ENCODE assay signal across 13 cellular contexts in genomic region chr2:61460168-61460567, GRCh38. TPM values are rescaled to one million over a fixed set of nuclear protein-coding genes. Genes with fewer than 3 reads are reported as not detected.
DNase-seq lines count a peak whose midpoint lies in the region; ATAC-seq and TF ChIP-seq lines count a peak whose summit lies in the region.
"Had no signal": no experiment of that assay in that cellular context is flagged by ENCODE, and none has a peak within 500 bp of the region (broad histone marks: within the 10 kb centered on the region; RNA-seq: fewer than 3 reads in every experiment).

No MANE protein-coding gene starts in this region.

- POLR2A ChIA-PET in HCT116 (lab: Charles Lee) = interaction anchor here (1.6 kb wide), 1 partner anchor 10 kb away, joined by 6 read pairs; no protein-coding TSS in a partner anchor

- DNase-seq in HCT116 (ENCODE audit: low read depth, low spot score) (no peak), adipocyte (ENCODE audit: low read depth) (peak; percentile 80), foreskin melanocyte (peak; percentile 95), occipital lobe (lab: John Stamatoyannopoulos, UW) (no peak), NCI-H446 treated with DMSO at 0.1 percent for 48 hours (lab: John Stamatoyannopoulos, UW) (no peak), DMS114 treated with DMSO at 0.1 percent for 48 hours (lab: John Stamatoyannopoulos, UW; ENCODE audit: unreplicated experiment) (no peak)
- DNase-seq: activated CD4-positive, alpha-beta T cell treated with anti-CD3 and anti-CD28 coated beads for 48 hours; aorta; naive thymus-derived CD4-positive, alpha-beta T cell; NCI-H1092 treated with DMSO at 0.1 percent for 48 hours; stimulated activated CD4-positive, alpha-beta T cell treated with anti-CD3 and anti-CD28 coated beads, Interleukin-1b, Interleukin-23, amount 100 ng/mL, for 48 hours had no signal

- peak overlapping the region; percentile 73 for H3K27ac ChIP-seq in ACC112 (ENCODE audit: low read depth, low read length)
- H3K27ac ChIP-seq in HCT116 (ENCODE audit: low read depth, low read length) = no peak overlapping the region

- H3K9me3 ChIP-seq in HCT116 (ENCODE audit: control insufficient read depth in 1 of 2, insufficient read depth in 1 of 2, low read depth in 1 of 2, low read length in 2 of 2) (no peaks in the 10 kb centered on the region), adipocyte (ENCODE audit: control insufficient read depth, low read length) (no peaks in the 10 kb centered on the region)

- H3K4me3 ChIP-seq in ACC112 (ENCODE audit: low read depth, low read length) (peak overlapping the region; percentile 2; the same call in 1 of the 2 replicates), HCT116 (replicated peaks in 1 of 2; ENCODE audit: low read depth in 1 of 2, low read length in 2 of 2) (no peak overlapping the region), adipocyte (ENCODE audit: low read length) (no peak overlapping the region)

- H3K36me3 ChIP-seq in ACC112 (ENCODE audit: insufficient read depth, low read length) (0 out of 2 replicates have a peak, but pooled peaks cover 8% of the 10 kb centered on the region), HCT116 (ENCODE audit: control insufficient read depth in 1 of 2, insufficient read depth in 2 of 2, low read length in 2 of 2) (no peaks in the 10 kb centered on the region), adipocyte (ENCODE audit: control insufficient read depth, insufficient read depth, low read length, severe bottlenecking) (no peaks in the 10 kb centered on the region)

- H3K9ac ChIP-seq in HCT116 (ENCODE audit: low read length) (no peak overlapping the region), adipocyte (ENCODE audit: low read length) (no peak overlapping the region)

- H3K9me2 ChIP-seq in HCT116 (ENCODE audit: insufficient read depth) = no peaks in the 10 kb centered on the region

- TF ChIP-seq CTCF in HCT116 (IDR thresholded peaks at IDR 0.05 in 2 of 3, conservative IDR thresholded peaks at IDR 0.05 in 1 of 3; ENCODE audit: borderline replicate concordance in 1 of 3, insufficient read depth in 1 of 3, low read depth in 2 of 3, low read length in 2 of 3) = no peak

- RAD21 ChIA-PET in HCT116 (lab: Charles Lee; ENCODE audit: low non-redundant PET in 1 of 2, low total read pairs in 2 of 2, uncharacterized antibody in 2 of 2, unreplicated experiment in 2 of 2) = no interaction called here

- peaks cover 97% of the 10 kb centered on the region for H3K79me2 ChIP-seq in ACC112 (ENCODE audit: control insufficient read depth, insufficient read depth, low read length, unreplicated experiment)
- H3K79me2 ChIP-seq in HCT116 (ENCODE audit: insufficient read depth, low read length) = peaks cover 100% of the 10 kb centered on the region

- no TSS peak for BruUV-seq in HCT116 (replicated peaks; lab: Mats Ljungman, UMichigan)

- intact Hi-C loops in HCT116 (cut with micrococcal nuclease) = no loop called here

- no peak overlapping the region for H2AFZ ChIP-seq in ACC112 (ENCODE audit: low read length, unreplicated experiment)
- H2AFZ ChIP-seq in HCT116 (ENCODE audit: low read depth, low read length, poor library complexity, severe bottlenecking) = no peak overlapping the region

- H3K4me1 ChIP-seq in ACC112 (ENCODE audit: control insufficient read depth, insufficient read depth, low read length, unreplicated experiment) (peaks cover 17% of the 10 kb centered on the region), HCT116 (ENCODE audit: control insufficient read depth in 1 of 2, insufficient read depth in 2 of 2, low read length in 2 of 2) (peaks cover 18 to 29% of the 10 kb centered on the region in 2 experiments), adipocyte (ENCODE audit: control insufficient read depth, insufficient read depth, low read length) (peaks cover 36% of the 10 kb centered on the region)

- ATAC-seq in HCT116 (peak; percentile 60; the same call in 1 of the 2 replicates), HG02885 (IDR thresholded peaks at IDR 0.05; ENCODE audit: poor library complexity, unreplicated experiment) (no peak)
- ATAC-seq: naive thymus-derived CD4-positive, alpha-beta T cell had no signal

- no peaks in the 10 kb centered on the region; the same call in 1 of the 2 replicates for H4K20me1 ChIP-seq in HCT116 (ENCODE audit: insufficient read depth)

- peak overlapping the region; percentile 15; the same call in 1 of the 2 replicates for H3K4me2 ChIP-seq in HCT116 (ENCODE audit: low read length)

- no peak for TF ChIP-seq RAD21 in HCT116 (IDR thresholded peaks at IDR 0.05; ENCODE audit: low read depth)

- H3K27me3 ChIP-seq in ACC112 (ENCODE audit: insufficient read depth, low read length) = no peaks in the 10 kb centered on the region
- no peaks in the 10 kb centered on the region for H3K27me3 ChIP-seq in HCT116 (ENCODE audit: insufficient read depth, low read length)
- H3K27me3 ChIP-seq in adipocyte (replicated peaks; ENCODE audit: control insufficient read depth, insufficient read depth, low read length) = no peaks in the 10 kb centered on the region

- TF ChIP-seq POLR2A in HCT116 (IDR thresholded peaks at IDR 0.05; ENCODE audit: borderline replicate concordance, extremely low read depth, insufficient read depth, insufficient read length) = no peak

- CTCF ChIA-PET in HCT116 (lab: Charles Lee) = no interaction called here

TF ChIP-seq in HCT116, 20 proteins besides CTCF, POLR2A, EP300 and RAD21 (continues in another document):
- no peak for TF ChIP-seq ZBTB33 (IDR thresholded peaks at IDR 0.05; ENCODE audit: extremely low read depth, insufficient replicate concordance, low read length)
- no peak for TF ChIP-seq CBX3 (IDR thresholded peaks at IDR 0.05; ENCODE audit: low read depth)
- no peak for TF ChIP-seq TCF7L2 (IDR thresholded peaks at IDR 0.05; ENCODE audit: borderline replicate concordance, extremely low read depth, insufficient read depth, insufficient read length)
- TF ChIP-seq SRF (IDR thresholded peaks at IDR 0.05; ENCODE audit: low read depth) = no peak
- TF ChIP-seq POLR2AphosphoS5 (IDR thresholded peaks at IDR 0.05; ENCODE audit: low read depth, low read length) = no peak
- peak; percentile 35 for TF ChIP-seq SP1 (IDR thresholded peaks at IDR 0.05; ENCODE audit: low read depth)
- no peak for TF ChIP-seq EZH2phosphoT487 (IDR thresholded peaks at IDR 0.05; ENCODE audit: borderline replicate concordance)
- peak; percentile 42 for TF ChIP-seq JUND (IDR thresholded peaks at IDR 0.05)
- TF ChIP-seq SIN3A (IDR thresholded peaks at IDR 0.05; ENCODE audit: low read depth) = no peak
- no peak for TF ChIP-seq YY1 (IDR thresholded peaks at IDR 0.05; ENCODE audit: extremely low read depth, insufficient replicate concordance, low read depth, low read length)
- TF ChIP-seq ZNF274 (IDR thresholded peaks at IDR 0.05; ENCODE audit: low read depth, low read length) = no peak
- TF ChIP-seq EGR1 (IDR thresholded peaks at IDR 0.05; ENCODE audit: low read depth) = no peak
- TF ChIP-seq ZFX (IDR thresholded peaks at IDR 0.05) = no peak
- peak; percentile 46 for TF ChIP-seq FOSL1 (IDR thresholded peaks at IDR 0.05; ENCODE audit: low read depth)
- 0 out of 2 replicates have a peak, but pooled peaks have one; percentile 61 for TF ChIP-seq ATF3 (IDR thresholded peaks at IDR 0.05)
- no peak for TF ChIP-seq ELF1 (IDR thresholded peaks at IDR 0.05; ENCODE audit: borderline replicate concordance, low read depth)
- no peak for TF ChIP-seq MAX (IDR thresholded peaks at IDR 0.05)

RNA-seq across cellular contexts. Expression of gene USP34, which starts 10.7 kb away (rescaled TPM):
- total RNA-seq in HCT116 (2021; ENCODE audit: unreplicated experiment) = 76.3 TPM
- polyA plus RNA-seq in HCT116 (2012) = 30.0 and 33.0 TPM in 2 replicates
- total RNA-seq in occipital lobe = 226 TPM

Comparison
In these comparisons a context has a peak if more than half of its experiments do, and no peak if none do; other contexts are left out.
1. DNase-seq: peak in adipocyte (single experiment) and foreskin melanocyte (single experiment); none in HCT116 (single experiment), occipital lobe (single experiment), NCI-H446 treated with DMSO at 0.1 percent for 48 hours (single experiment) and DMS114 treated with DMSO at 0.1 percent for 48 hours (single experiment).